ENCODE assay signal across 11 cellular contexts in the genomic region with DNA sequence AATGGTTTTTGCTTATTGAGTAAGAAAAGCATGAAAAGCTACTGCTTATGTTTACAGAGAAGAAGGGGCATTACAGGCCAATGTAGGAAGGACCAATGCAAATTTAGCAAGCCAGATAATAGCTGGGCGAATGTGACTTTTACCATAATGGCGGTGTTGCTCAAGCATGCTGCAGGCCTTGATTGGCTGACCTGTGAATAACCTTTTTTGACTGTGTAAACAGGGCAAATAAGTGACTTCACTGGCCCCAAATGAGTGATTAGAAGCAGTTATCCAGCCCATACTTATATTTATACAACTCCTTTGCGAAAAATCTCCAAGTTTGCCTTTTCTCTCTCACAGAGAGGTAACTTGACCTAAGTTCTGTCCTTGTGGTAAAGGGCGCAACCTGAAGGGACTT.
"Had no signal": no experiment of that assay in that cellular context is flagged by ENCODE, and none has a peak within 500 bp of the region (broad histone marks: within the 10 kb centered on the region; RNA-seq: fewer than 3 reads in every experiment).

No MANE protein-coding gene starts in this region.

- DNase-seq: GM23248, GOT3, H7, H9, HCEC 1CT, HFFc6 had no signal

- ATAC-seq: GM23338, HCT116 had no signal

- H3K9me3 ChIP-seq: HAP-1 had no signal

- H3K36me3 ChIP-seq: HAP-1 had no signal

- H3K4me1 ChIP-seq: HAP-1 had no signal

- H3K9ac ChIP-seq: GM23248 had no signal

- H3K4me2 ChIP-seq: GM23338 had no signal

- H2AFZ ChIP-seq: GM23248, GM23338 had no signal

- H3K27ac ChIP-seq: GM23248 had no signal

- FAIRE-seq: H1, H54 had no signal

- H3K4me3 ChIP-seq: GM23248, GM23338, HAP-1 had no signal
